Comparison of ENCODE assay signal across 11 cellular contexts in the genomic region with DNA sequence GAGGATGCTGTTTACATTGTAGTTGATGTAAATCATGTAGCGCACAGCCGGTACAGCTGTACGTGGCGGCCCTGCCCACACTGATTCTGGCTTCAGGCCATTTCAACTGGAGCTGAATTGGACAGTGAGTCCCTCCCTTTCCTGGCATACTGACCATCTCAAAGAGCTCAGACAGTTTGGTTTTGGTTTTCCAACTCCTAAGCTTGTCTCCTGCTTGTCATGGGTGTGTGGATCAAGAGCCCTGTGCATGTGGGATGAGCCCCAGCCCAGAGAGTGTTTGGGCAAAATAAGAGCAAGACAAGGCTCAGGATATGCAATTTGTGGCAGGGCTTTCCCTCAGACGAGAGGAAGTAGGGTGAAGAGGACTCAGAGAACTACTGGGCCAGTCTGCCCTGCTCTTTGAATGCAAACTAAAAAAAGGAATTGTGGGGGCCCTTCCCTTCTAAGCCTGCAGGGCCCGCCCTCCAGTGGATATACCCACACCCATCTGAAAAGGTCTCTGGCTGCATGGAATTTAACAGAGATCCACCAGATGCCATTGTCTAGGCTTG. TPM values are rescaled to one million over a fixed set of nuclear protein-coding genes. Genes with fewer than 3 reads are reported as not detected.
A peak's percentile ranks its signal among the peaks of the same experiment; 100 is the strongest.
DNase-seq lines count a peak whose midpoint lies in the region; ATAC-seq and TF ChIP-seq lines count a peak whose summit lies in the region.
"Had no signal": no experiment of that assay in that cellular context is flagged by ENCODE, and none has a peak within 500 bp of the region (broad histone marks: within the 10 kb centered on the region; RNA-seq: fewer than 3 reads in every experiment).

No MANE protein-coding gene starts in this region.

- TF ChIP-seq EP300 in stomach (IDR thresholded peaks at IDR 0.05) = no peak

- WGBS in heart right ventricle, 2 donors = 35 to 46% methylated on average over 6 of the region's 6 CpGs
- WGBS in stomach, 5 donors = 24 to 57% (median 31%) methylated on average over 6 of the region's 6 CpGs

- H3K9me3 ChIP-seq in heart right ventricle (no peaks in the 10 kb centered on the region), stomach (no peaks in the 10 kb centered on the region)

- peaks cover 0 to 29% (median 14%) of the 10 kb centered on the region in 9 donors for H3K4me1 ChIP-seq in heart right ventricle
- peaks cover 5 to 40% (median 28%) of the 10 kb centered on the region in 4 donors for H3K4me1 ChIP-seq in stomach

- DNase-seq in NCI-H1092 (lab: John Stamatoyannopoulos, UW) (peak; percentile 4), NCI-H1092 treated with DMSO at 0.1 percent for 48 hours (lab: John Stamatoyannopoulos, UW) (no peak), SKM-1 (lab: John Stamatoyannopoulos, UW; ENCODE audit: unreplicated experiment) (peak; percentile 12), heart right ventricle (no peak), stomach (peak; percentile 53)
- DNase-seq: ACHN, substantia nigra had no signal

- intact Hi-C loops in heart right ventricle (cut with DNase I) = no loop called here
- intact Hi-C loops in stomach (cut with DNase I; ENCODE audit: low total_unique reads) = no loop called here

- no peak for TF ChIP-seq POLR2A in stomach (IDR thresholded peaks at IDR 0.05)

- peak overlapping the region in 5 of 10 donors; percentile 11 to 58 (median 19) for H3K27ac ChIP-seq in heart right ventricle
- H3K27ac ChIP-seq in stomach = peak overlapping the region in 3 of 5 donors; percentile 1 to 43 (median 42)

- ATAC-seq in heart right ventricle = peak in 5 of 8 donors; percentile 37 to 60 (median 48)
- ATAC-seq in GM21528 (IDR thresholded peaks at IDR 0.05; ENCODE audit: low FRiP score, unreplicated experiment) = no peak
- no peak for ATAC-seq in GM21576 (IDR thresholded peaks at IDR 0.05; ENCODE audit: unreplicated experiment)
- no peak for ATAC-seq in HG02885 (IDR thresholded peaks at IDR 0.05; ENCODE audit: poor library complexity, unreplicated experiment)
- ATAC-seq: GM12878 had no signal

- H3K4me3 ChIP-seq in heart right ventricle (no peak overlapping the region), stomach (no peak overlapping the region)
- H3K4me3 ChIP-seq: GM12878 had no signal

- no peaks in the 10 kb centered on the region for H3K36me3 ChIP-seq in heart right ventricle
- H3K36me3 ChIP-seq in stomach = no peaks in the 10 kb centered on the region

- H3K27me3 ChIP-seq in heart right ventricle (no peaks in the 10 kb centered on the region), stomach (no peaks in the 10 kb centered on the region)

- TF ChIP-seq CTCF in heart right ventricle (IDR thresholded peaks at IDR 0.05) = no peak
- TF ChIP-seq CTCF in stomach (IDR thresholded peaks at IDR 0.05) = no peak

RNA-seq across cellular contexts. Expression of a gene that starts 13.3 kb away (rescaled TPM):
- total RNA-seq in heart right ventricle = 10 to 100 TPM in 7 of 10 donors, 1 to 10 TPM in 3; 4.4 to 25.9 (median 13.4) TPM
- polyA plus RNA-seq in heart right ventricle = 1 to 10 TPM; 1.4 to 4.5 TPM
- total RNA-seq in stomach = 10 to 100 TPM in 1 of 5 donors, 1 to 10 TPM in 3, under 1 TPM in 1; 0.58 to 12.1 (median 4.3) TPM
- polyA plus RNA-seq in stomach = under 1 TPM; 0.08 to 1.00 (median 0.92) TPM

Comparison
In these comparisons a context has a peak if more than half of its experiments do, and no peak if none do; other contexts are left out.
1. DNase-seq: peak in NCI-H1092 (single experiment), SKM-1 (single experiment) and stomach (single experiment); none in NCI-H1092 treated with DMSO at 0.1 percent for 48 hours (single experiment) and heart right ventricle (0 of 2).
2. ATAC-seq: peak in heart right ventricle (5 of 8); none in GM21528 (single experiment), GM21576 (single experiment) and HG02885 (single experiment).